9 cellular contexts compared by ENCODE assay signal in genomic region chr10:116850058-116850611, GRCh38. TPM values are rescaled to one million over a fixed set of nuclear protein-coding genes. Genes with fewer than 3 reads are reported as not detected.
DNase-seq lines count a peak whose midpoint lies in the region; ATAC-seq and TF ChIP-seq lines count a peak whose summit lies in the region.
"Had no signal": no experiment of that assay in that cellular context is flagged by ENCODE, and none has a peak within 500 bp of the region (broad histone marks: within the 10 kb centered on the region; RNA-seq: fewer than 3 reads in every experiment).

No MANE protein-coding gene starts in this region.

- H3F3A ChIP-seq in SK-N-SH (replicated peaks; ENCODE audit: insufficient read depth): no peaks in the 10 kb centered on the region

- no peaks in the 10 kb centered on the region for H3K9me3 Mint-ChIP-seq in type B pancreatic cell

- H3K36me3 ChIP-seq in SK-N-SH (replicated peaks in 1 of 2; ENCODE audit: control insufficient read depth in 1 of 2, insufficient read depth in 2 of 2, low read length in 1 of 2): no peaks in the 10 kb centered on the region
- no peaks in the 10 kb centered on the region for H3K36me3 ChIP-seq in mesenchymal stem cell (ENCODE audit: control insufficient read depth in 1 of 2, insufficient read depth in 2 of 2, low read depth in 1 of 2, low read length in 2 of 2)

- no peak overlapping the region; a peak in 1 of 4 replicates for H3K27ac ChIP-seq in SK-N-SH (ENCODE audit: low read depth in 2 of 2, low read length in 1 of 2)
- peak overlapping the region; percentile 61 for H3K27ac ChIP-seq in mesenchymal stem cell (ENCODE audit: low read length, poor library complexity, severe bottlenecking)

- peaks cover 17% of the 10 kb centered on the region for H3K4me1 Mint-ChIP-seq in type B pancreatic cell (ENCODE audit: unreplicated experiment)
- H3K4me1 Mint-ChIP-seq: activated CD8-positive, alpha-beta memory T cell treated with anti-CD3 and anti-CD28 coated beads, Interleukin-2, amount 10 ng/mL, durations not matched to agents 7 days and 5 days had no signal

- H3K27me3 ChIP-seq in SK-N-SH (ENCODE audit: insufficient read depth) (no peaks in the 10 kb centered on the region), mesenchymal stem cell (ENCODE audit: control insufficient read depth in 1 of 2, insufficient read depth in 1 of 2, low read length in 2 of 2) (no peaks in the 10 kb centered on the region)

- TF ChIP-seq CTCF in SK-N-SH (IDR thresholded peaks at IDR 0.05): no peak
- no peak for TF ChIP-seq CTCF in choroid plexus epithelial cell (conservative IDR thresholded peaks at IDR 0.05; ENCODE audit: low read depth, low read length)
- TF ChIP-seq CTCF in type B pancreatic cell (conservative IDR thresholded peaks at IDR 0.05): no peak

- peak overlapping the region; percentile 19 for H2BK15ac ChIP-seq in mesenchymal stem cell (ENCODE audit: low read depth, poor library complexity, severe bottlenecking)

- H2BK120ac ChIP-seq in mesenchymal stem cell (ENCODE audit: low read depth, low read length): no peak overlapping the region

- H3K27ac Mint-ChIP-seq in type B pancreatic cell: peak overlapping the region; percentile 88
- H3K27ac Mint-ChIP-seq: activated CD8-positive, alpha-beta memory T cell treated with anti-CD3 and anti-CD28 coated beads, Interleukin-2, amount 10 ng/mL, durations not matched to agents 7 days and 5 days had no signal

- H3K9ac ChIP-seq in SK-N-SH: no peak overlapping the region; the same call in 1 of the 2 replicates
- peak overlapping the region; percentile 91 for H3K9ac ChIP-seq in mesenchymal stem cell (ENCODE audit: low read length)

- no peak overlapping the region for H3K23ac ChIP-seq in mesenchymal stem cell (ENCODE audit: low read length in 2 of 2)

- H2BK5ac ChIP-seq in mesenchymal stem cell (ENCODE audit: low read depth, low read length, poor library complexity, severe bottlenecking): no peak overlapping the region

- no peak overlapping the region for H2BK12ac ChIP-seq in mesenchymal stem cell (ENCODE audit: low read length in 2 of 2)

- TF ChIP-seq RAD21 in SK-N-SH (IDR thresholded peaks at IDR 0.05; ENCODE audit: low read length): no peak

- H2AFZ ChIP-seq in SK-N-SH (ENCODE audit: low read depth) (peak overlapping the region; percentile 98; the same call in 1 of the 2 replicates), mesenchymal stem cell (ENCODE audit: low read depth, low read length) (peak overlapping the region; percentile 94)

- H3K9me2 ChIP-seq in SK-N-SH: no peaks in the 10 kb centered on the region

- peaks cover 4% of the 10 kb centered on the region for H3K27me3 Mint-ChIP-seq in type B pancreatic cell

- CTCF ChIA-PET in SK-N-SH (lab: Yijun Ruan, JAX): interaction anchor here (1.3 kb wide), 1 partner anchor 325 kb away, joined by 7 read pairs; no protein-coding TSS in a partner anchor

- H3K79me2 ChIP-seq in SK-N-SH (ENCODE audit: insufficient read depth): no peaks in the 10 kb centered on the region

- peak overlapping the region; percentile 17 for H2AK5ac ChIP-seq in mesenchymal stem cell (ENCODE audit: low read length, severe bottlenecking)

- H4K91ac ChIP-seq in mesenchymal stem cell (ENCODE audit: low read length): peak overlapping the region; percentile 43

- peak overlapping the region in 1 of 2 experiments; percentile 74; a peak in 1 of 4 replicates for H3K4me3 ChIP-seq in SK-N-SH (ENCODE audit: low read depth in 2 of 2, low read length in 1 of 2)
- peak overlapping the region; percentile 79 for H3K4me3 ChIP-seq in choroid plexus epithelial cell (ENCODE audit: low read depth, low read length)
- H3K4me3 ChIP-seq in mesenchymal stem cell (ENCODE audit: insufficient read depth in 1 of 2, low read depth in 1 of 2, low read length in 2 of 2): peak overlapping the region; percentile 79 to 91

- peaks cover 0 to 11% of the 10 kb centered on the region in 2 experiments; a peak in 1 of 4 replicates for H3K4me1 ChIP-seq in SK-N-SH (ENCODE audit: control insufficient read depth in 1 of 2, insufficient read depth in 2 of 2, low read depth in 1 of 2, low read length in 1 of 2)
- H3K4me1 ChIP-seq in mesenchymal stem cell (ENCODE audit: control insufficient read depth, insufficient read depth, low read depth, low read length): peaks cover 15% of the 10 kb centered on the region

- peaks cover 5% of the 10 kb centered on the region for H3K79me1 ChIP-seq in mesenchymal stem cell (replicated peaks; ENCODE audit: low read length, poor library complexity, severe bottlenecking)

- no peaks in the 10 kb centered on the region for H3K36me3 Mint-ChIP-seq in type B pancreatic cell
- H3K36me3 Mint-ChIP-seq: activated CD8-positive, alpha-beta memory T cell treated with anti-CD3 and anti-CD28 coated beads, Interleukin-2, amount 10 ng/mL, durations not matched to agents 7 days and 5 days had no signal

- H3K4me3 Mint-ChIP-seq in type B pancreatic cell: peak overlapping the region; percentile 94
- H3K4me3 Mint-ChIP-seq: activated CD8-positive, alpha-beta memory T cell treated with anti-CD3 and anti-CD28 coated beads, Interleukin-2, amount 10 ng/mL, durations not matched to agents 7 days and 5 days had no signal

- peak overlapping the region; percentile 83 for H4K8ac ChIP-seq in mesenchymal stem cell (ENCODE audit: low read length)

- H3K18ac ChIP-seq in mesenchymal stem cell (ENCODE audit: low read depth in 1 of 2, low read length in 2 of 2): peak overlapping the region; percentile 16 to 59

- H3K4me2 ChIP-seq in SK-N-SH: peak overlapping the region; percentile 87; the same call in 1 of the 2 replicates
- peak overlapping the region; percentile 83 for H3K4me2 ChIP-seq in mesenchymal stem cell (ENCODE audit: low read length, poor library complexity, severe bottlenecking)

- 83% methylated on average over 10 of the region's 10 CpGs for WGBS in SK-N-SH (ENCODE audit: low lambda C conversion rate)
- WGBS in mesenchymal stem cell: 39% methylated on average over 10 of the region's 10 CpGs

- H3K9me3 ChIP-seq in SK-N-SH (no peaks in the 10 kb centered on the region), mesenchymal stem cell (ENCODE audit: control insufficient read depth, low read length) (no peaks in the 10 kb centered on the region)

- no peaks in the 10 kb centered on the region for H4K20me1 ChIP-seq in SK-N-SH (ENCODE audit: insufficient read depth)

- POLR2A ChIA-PET in SK-N-SH (lab: Yijun Ruan, JAX): interaction anchor here (1.3 to 1.7 kb wide), 2 partner anchors 14 to 155 kb away, joined by 4 read pairs; partner anchors contain the start of gene SHTN1

- no peak overlapping the region for H3K14ac ChIP-seq in mesenchymal stem cell (ENCODE audit: low read length in 2 of 2)

- no peak for DNase-seq in SK-N-SH
- no peak for DNase-seq in choroid plexus epithelial cell (ENCODE audit: low read depth)
- no peak for DNase-seq in mesenchymal stem cell
- no peak for DNase-seq in type B pancreatic cell (ENCODE audit: extremely low spot score, unreplicated experiment)
- DNase-seq in SHP77 treated with DMSO at 0.1 percent for 48 hours (lab: John Stamatoyannopoulos, UW): no peak
- no peak for DNase-seq in foreskin melanocyte
- DNase-seq: activated CD8-positive, alpha-beta memory T cell treated with anti-CD3 and anti-CD28 coated beads, Interleukin-2, amount 10 ng/mL, durations not matched to agents 7 days and 5 days had no signal

- peak overlapping the region; percentile 34 to 48 for H3K4ac ChIP-seq in mesenchymal stem cell (ENCODE audit: low read depth in 1 of 2, low read length in 2 of 2)

- ATAC-seq in SK-N-SH treated with all-trans-retinoic acid at 6 μM for 48 hours (no peak), HG02973 (IDR thresholded peaks at IDR 0.05; ENCODE audit: unreplicated experiment) (no peak)
- ATAC-seq: activated CD8-positive, alpha-beta memory T cell treated with anti-CD3 and anti-CD28 coated beads, Interleukin-2, amount 10 ng/mL, durations not matched to agents 7 days and 5 days had no signal

- TF ChIP-seq EP300 in SK-N-SH (IDR thresholded peaks at IDR 0.05; ENCODE audit: borderline replicate concordance in 1 of 2, low read depth in 1 of 2, low read length in 1 of 2): no peak

TF ChIP-seq in SK-N-SH, 30 proteins besides CTCF, POLR2A, EP300 and RAD21:
- no peak for TF ChIP-seq TCF12 (IDR thresholded peaks at IDR 0.05)

TF ChIP-seq in SK-N-SH treated with all-trans-retinoic acid at 6 μM for 48 hours, 23 proteins besides CTCF, POLR2A, EP300 and RAD21:
- no peak for TF ChIP-seq ZFP30 (CRISPR knock-in tag; IDR thresholded peaks at IDR 0.05)
- TF ChIP-seq GLIS3 (CRISPR knock-in tag; IDR thresholded peaks at IDR 0.05): no peak
- TF ChIP-seq SNAI2 (CRISPR knock-in tag; IDR thresholded peaks at IDR 0.05): no peak
- no peak for TF ChIP-seq CSDC2 (CRISPR knock-in tag; IDR thresholded peaks at IDR 0.05)
- TF ChIP-seq TOX (CRISPR knock-in tag; IDR thresholded peaks at IDR 0.05; ENCODE audit: borderline replicate concordance): no peak
- no peak for TF ChIP-seq ISL1 (CRISPR knock-in tag; IDR thresholded peaks at IDR 0.05)
- TF ChIP-seq ZFP3 (CRISPR knock-in tag; IDR thresholded peaks at IDR 0.05): no peak
- TF ChIP-seq ZC3H10 (CRISPR knock-in tag; IDR thresholded peaks at IDR 0.05): no peak
- no peak for TF ChIP-seq BACH2 (CRISPR knock-in tag; IDR thresholded peaks at IDR 0.05; ENCODE audit: borderline replicate concordance)

RNA-seq across cellular contexts. Expression of gene ENO4, which starts 0.8 kb away (rescaled TPM):
- 0.36 and 0.44 TPM in 2 replicates for polyA plus RNA-seq in SK-N-SH (2012; rRNA removed)
- polyA plus RNA-seq in SK-N-SH (2012; cell fraction: cytosol; rRNA removed): 0.30 and 0.33 TPM in 2 replicates
- 0.20 and 0.93 TPM in 2 replicates for polyA plus RNA-seq in SK-N-SH (2012; cell fraction: nucleus; rRNA removed)
- 0.18 TPM for polyA plus RNA-seq in mesenchymal stem cell (2013, experiment 1 of 2)
- 0.05 TPM for polyA plus RNA-seq in mesenchymal stem cell (2013, experiment 2 of 2)
- 1.4 and 4.4 TPM in 2 replicates for total RNA-seq in type B pancreatic cell (ENCODE audit: low replicate concordance)
- total RNA-seq: activated CD8-positive, alpha-beta memory T cell treated with anti-CD3 and anti-CD28 coated beads, Interleukin-2, amount 10 ng/mL, durations not matched to agents 7 days and 5 days had no signal
